In genomic region chrX:17613979-17614572, GRCh38 we compare ENCODE assay signal across 13 cellular contexts.
A peak's percentile ranks its signal among the peaks of the same experiment; 100 is the strongest.
DNase-seq lines count a peak whose midpoint lies in the region; ATAC-seq and TF ChIP-seq lines count a peak whose summit lies in the region.
"Had no signal": no experiment of that assay in that cellular context is flagged by ENCODE, and none has a peak within 500 bp of the region (broad histone marks: within the 10 kb centered on the region; RNA-seq: fewer than 3 reads in every experiment).

No MANE protein-coding gene starts in this region.

- H3K36me3 ChIP-seq in cardiac muscle cell (no peaks in the 10 kb centered on the region), ovary (no peaks in the 10 kb centered on the region), GM23338 (ENCODE audit: insufficient read depth) (no peaks in the 10 kb centered on the region)
- H3K36me3 ChIP-seq: BLaER1 treated with 17β-estradiol and CSF1 and Interleukin-3, amounts not matched to agents 10 nM and 100 nM had no signal

- 55 to 61% (median 56%) methylated on average over 5 of the region's 5 CpGs for WGBS in ovary, 3 donors

- H3F3A ChIP-seq in GM23338 (replicated peaks; ENCODE audit: low read depth): no peaks in the 10 kb centered on the region

- no peak overlapping the region for H3K4me2 ChIP-seq in GM23338
- H3K4me2 ChIP-seq: BLaER1 treated with 17β-estradiol and CSF1 and Interleukin-3, amounts not matched to agents 10 nM and 100 nM; SK-N-SH had no signal

- no peaks in the 10 kb centered on the region for H3K9me2 ChIP-seq in GM23338 (ENCODE audit: insufficient read depth)
- H3K9me2 ChIP-seq: SK-N-SH had no signal

- no peak overlapping the region for H3K4me3 ChIP-seq in cardiac muscle cell
- H3K4me3 ChIP-seq in ovary: no peak overlapping the region
- H3K4me3 ChIP-seq in GM23338: no peak overlapping the region
- H3K4me3 ChIP-seq: BLaER1 treated with 17β-estradiol and CSF1 and Interleukin-3, amounts not matched to agents 10 nM and 100 nM; mucosa of descending colon had no signal

- H3K9me3 ChIP-seq in cardiac muscle cell (ENCODE audit: low read depth) (no peaks in the 10 kb centered on the region), ovary (no peaks in the 10 kb centered on the region)
- H3K9me3 ChIP-seq: mucosa of descending colon, SK-N-SH had no signal

- no peak for TF ChIP-seq EP300 in ovary (IDR thresholded peaks at IDR 0.05)

- H3K4me1 ChIP-seq in cardiac muscle cell (ENCODE audit: low read depth) (peaks cover 15% of the 10 kb centered on the region), ovary (ENCODE audit: insufficient read depth) (no peaks in the 10 kb centered on the region), GM23338 (ENCODE audit: insufficient read depth) (0 out of 2 replicates have a peak, but pooled peaks cover 6% of the 10 kb centered on the region)
- H3K4me1 ChIP-seq: BLaER1 treated with 17β-estradiol and CSF1 and Interleukin-3, amounts not matched to agents 10 nM and 100 nM had no signal

- no peak overlapping the region for H3K27ac ChIP-seq in cardiac muscle cell
- no peak overlapping the region for H3K27ac ChIP-seq in ovary
- H3K27ac ChIP-seq in GM23338 (ENCODE audit: low read depth): no peak overlapping the region
- H3K27ac ChIP-seq: BLaER1 treated with 17β-estradiol and CSF1 and Interleukin-3, amounts not matched to agents 10 nM and 100 nM had no signal

- intact Hi-C loops in Right ventricle myocardium superior (cut with DNase I) (no loop called here), ovary (cut with DNase I) (no loop called here)

- TF ChIP-seq POLR2A in ovary (IDR thresholded peaks at IDR 0.05): no peak

- H3K27me3 Mint-ChIP-seq in activated naive CD8-positive, alpha-beta T cell treated with anti-CD3 and anti-CD28 coated beads for 36 hours: peaks cover 4% of the 10 kb centered on the region
- H3K27me3 Mint-ChIP-seq in GM23338 (ENCODE audit: insufficient read depth, low read depth, poor library complexity): peaks cover 1% of the 10 kb centered on the region
- H3K27me3 Mint-ChIP-seq in mesothelial cell of epicardium (ENCODE audit: low read depth): peaks cover 3% of the 10 kb centered on the region

- DNase-seq in cardiac muscle cell (ENCODE audit: low read depth in 1 of 2, low spot score in 1 of 2): peak; percentile 37 to 40
- no peak for DNase-seq in Right ventricle myocardium superior
- DNase-seq in HT1080 (ENCODE audit: low read depth): peak; percentile 64
- peak; percentile 16 for DNase-seq in activated naive CD8-positive, alpha-beta T cell treated with anti-CD3 and anti-CD28 coated beads for 36 hours
- no peak for DNase-seq in ovary
- DNase-seq in GM23338 (ENCODE audit: low spot score): no peak
- DNase-seq in mesothelial cell of epicardium (ENCODE audit: low spot score in 2 of 2, unreplicated experiment in 2 of 2): no peak
- DNase-seq in CD1c-positive myeloid dendritic cell (ENCODE audit: extremely low spot score): no peak
- DNase-seq: mucosa of descending colon; SK-N-SH; stimulated activated CD4-positive, alpha-beta T cell treated with anti-CD3 and anti-CD28 coated beads, Interleukin-4, amount 100 ng/mL, for 24 hours had no signal

- no peak overlapping the region for H3K27ac Mint-ChIP-seq in activated naive CD8-positive, alpha-beta T cell treated with anti-CD3 and anti-CD28 coated beads for 36 hours
- H3K27ac Mint-ChIP-seq in GM23338 (no peak overlapping the region), mesothelial cell of epicardium (no peak overlapping the region)
- H3K27ac Mint-ChIP-seq: IgD-negative memory B cell had no signal

- ATAC-seq in Right ventricle myocardium superior (ENCODE audit: poor library complexity) (no peak), GM23338 (no peak)
- ATAC-seq: mucosa of descending colon had no signal

- no peaks in the 10 kb centered on the region for H3K9me3 Mint-ChIP-seq in activated naive CD8-positive, alpha-beta T cell treated with anti-CD3 and anti-CD28 coated beads for 36 hours
- H3K9me3 Mint-ChIP-seq in GM23338 (no peaks in the 10 kb centered on the region), mesothelial cell of epicardium (peaks cover 3% of the 10 kb centered on the region)

- no peaks in the 10 kb centered on the region for H3K79me2 ChIP-seq in GM23338 (replicated peaks; ENCODE audit: insufficient read depth)

- H3K4me1 Mint-ChIP-seq in activated naive CD8-positive, alpha-beta T cell treated with anti-CD3 and anti-CD28 coated beads for 36 hours: peaks cover 25% of the 10 kb centered on the region
- H3K4me1 Mint-ChIP-seq in GM23338: peaks cover 15% of the 10 kb centered on the region
- peaks cover 31% of the 10 kb centered on the region for H3K4me1 Mint-ChIP-seq in mesothelial cell of epicardium
- H3K4me1 Mint-ChIP-seq: IgD-negative memory B cell had no signal

- no peaks in the 10 kb centered on the region for H4K20me1 ChIP-seq in GM23338 (replicated peaks; ENCODE audit: insufficient read depth)
- H4K20me1 ChIP-seq: BLaER1 treated with 17β-estradiol and CSF1 and Interleukin-3, amounts not matched to agents 10 nM and 100 nM had no signal

- TF ChIP-seq CTCF in cardiac muscle cell (IDR thresholded peaks at IDR 0.05; ENCODE audit: low read depth, low read length) (no peak), ovary (IDR thresholded peaks at IDR 0.05) (no peak), GM23338 (conservative IDR thresholded peaks at IDR 0.05; ENCODE audit: low read depth in 2 of 2) (no peak), mesothelial cell of epicardium (IDR thresholded peaks at IDR 0.05; ENCODE audit: unreplicated experiment) (no peak)

- no peaks in the 10 kb centered on the region for H3K36me3 Mint-ChIP-seq in activated naive CD8-positive, alpha-beta T cell treated with anti-CD3 and anti-CD28 coated beads for 36 hours
- H3K36me3 Mint-ChIP-seq in GM23338 (ENCODE audit: low read depth): no peaks in the 10 kb centered on the region
- no peaks in the 10 kb centered on the region for H3K36me3 Mint-ChIP-seq in mesothelial cell of epicardium
- H3K36me3 Mint-ChIP-seq: IgD-negative memory B cell had no signal

- no peak overlapping the region for H2AFZ ChIP-seq in GM23338

- H3K27me3 ChIP-seq in cardiac muscle cell: no peaks in the 10 kb centered on the region
- no peaks in the 10 kb centered on the region for H3K27me3 ChIP-seq in ovary
- H3K27me3 ChIP-seq in GM23338 (ENCODE audit: insufficient read depth): no peaks in the 10 kb centered on the region

- H3K4me3 Mint-ChIP-seq in activated naive CD8-positive, alpha-beta T cell treated with anti-CD3 and anti-CD28 coated beads for 36 hours: no peak overlapping the region
- H3K4me3 Mint-ChIP-seq in GM23338 (no peak overlapping the region), mesothelial cell of epicardium (no peak overlapping the region)
- H3K4me3 Mint-ChIP-seq: IgD-negative memory B cell had no signal

TF ChIP-seq in GM23338, 12 proteins besides CTCF, POLR2A, EP300 and RAD21:
- TF ChIP-seq CREB1 (CRISPR knock-in tag; IDR thresholded peaks at IDR 0.05; ENCODE audit: low read depth) (no peak), EZH2 (IDR thresholded peaks at IDR 0.05; ENCODE audit: low read depth, unreplicated experiment) (no peak), NANOG (IDR thresholded peaks at IDR 0.05; ENCODE audit: borderline replicate concordance) (no peak), ZNF114 (CRISPR knock-in tag; IDR thresholded peaks at IDR 0.05) (no peak), POLR2AphosphoS5 (IDR thresholded peaks at IDR 0.05; ENCODE audit: low read depth) (no peak), REST (IDR thresholded peaks at IDR 0.05; ENCODE audit: unreplicated experiment) (no peak), EZH2phosphoT487 (IDR thresholded peaks at IDR 0.05; ENCODE audit: unreplicated experiment) (no peak)
TF ChIP-seq in GM23338: peak in this region for 0.

Comparison
In these comparisons a context has a peak if more than half of its experiments do, and no peak if none do; other contexts are left out.
1. DNase-seq: peak in cardiac muscle cell (2 of 2), HT1080 (single experiment) and activated naive CD8-positive, alpha-beta T cell treated with anti-CD3 and anti-CD28 coated beads for 36 hours (single experiment); none in Right ventricle myocardium superior (single experiment), ovary (0 of 5), GM23338 (single experiment), mesothelial cell of epicardium (0 of 2) and CD1c-positive myeloid dendritic cell (single experiment).